8 cellular contexts compared by ENCODE assay signal in genomic region chr1:172531846-172532699, GRCh38. TPM values are rescaled to one million over a fixed set of nuclear protein-coding genes. Genes with fewer than 3 reads are reported as not detected.
DNase-seq lines count a peak whose midpoint lies in the region; ATAC-seq and TF ChIP-seq lines count a peak whose summit lies in the region.

No MANE protein-coding gene starts in this region.

- DNase-seq in DMS53 treated with DMSO at 0.1 percent for 48 hours (lab: John Stamatoyannopoulos, UW; ENCODE audit: unreplicated experiment) (peak; percentile 97), PC-3 (peak; percentile 100), fibroblast of lung (ENCODE audit: low read depth in 2 of 2) (peak; percentile 99)
- peak; percentile 98 for DNase-seq in Jurkat, Clone E6-1 (ENCODE audit: low read depth, low spot score)
- peak; percentile 86 to 90 for DNase-seq in activated T-cell treated with anti-CD3 and anti-CD28 coated beads, Interleukin-2, amount 50 U/mL, for 72 hours
- DNase-seq in naive thymus-derived CD4-positive, alpha-beta T cell: peak in 7 of 9 donors; percentile 77 to 98 (median 96)

- H3K4me3 Mint-ChIP-seq in activated T-cell treated with anti-CD3 and anti-CD28 coated beads, Interleukin-2, amount 50 U/mL, for 72 hours: peak overlapping the region; percentile 96 to 98
- H3K4me3 Mint-ChIP-seq in naive thymus-derived CD4-positive, alpha-beta T cell: peak overlapping the region; percentile 90 to 100 (median 98)
- peak overlapping the region; percentile 99 for H3K4me3 Mint-ChIP-seq in stimulated activated memory B cell treated with anti-CD40 and anti-IgM and Interleukin-4, amounts not matched to agents 10 μg/mL and 1 μg/mL and 100 μg/mL, for 72 hours

- H3K9ac ChIP-seq in PC-3 (ENCODE audit: low read length) (peak overlapping the region; percentile 60), fibroblast of lung (ENCODE audit: insufficient read depth, low read length) (peak overlapping the region; percentile 96)

- H3K4me1 ChIP-seq in PC-3 (ENCODE audit: insufficient read depth, low read length) (peaks cover 53% of the 10 kb centered on the region), fibroblast of lung (ENCODE audit: control insufficient read depth, extremely low read depth, insufficient read depth, low read length) (peaks cover 3% of the 10 kb centered on the region)
- peaks cover 30 to 34% of the 10 kb centered on the region in 2 donors for H3K4me1 ChIP-seq in naive thymus-derived CD4-positive, alpha-beta T cell (ENCODE audit: control insufficient read depth in 2 of 2, insufficient read depth in 2 of 2, low read length in 2 of 2)

- CTCF ChIA-PET in PC-3 (lab: Charles Lee): interaction anchor here (0.5 to 1.5 kb wide), 10 partner anchors 20 to 530 kb away, joined by 3 to 19 read pairs (median 5); no protein-coding TSS in a partner anchor
- CTCF ChIA-PET in naive thymus-derived CD4-positive, alpha-beta T cell (lab: Charles Lee): interaction anchor here (0.8 to 1.5 kb wide), 7 partner anchors 13 to 133 kb away, joined by 3 to 7 read pairs (median 4); no protein-coding TSS in a partner anchor

- peaks cover 0 to 5% of the 10 kb centered on the region in 2 donors for H3K36me3 Mint-ChIP-seq in activated T-cell treated with anti-CD3 and anti-CD28 coated beads, Interleukin-2, amount 50 U/mL, for 72 hours (ENCODE audit: insufficient read depth in 2 of 2)
- H3K36me3 Mint-ChIP-seq in naive thymus-derived CD4-positive, alpha-beta T cell: peaks cover 0 to 3% (median 0%) of the 10 kb centered on the region in 5 donors
- H3K36me3 Mint-ChIP-seq in stimulated activated memory B cell treated with anti-CD40 and anti-IgM and Interleukin-4, amounts not matched to agents 10 μg/mL and 1 μg/mL and 100 μg/mL, for 72 hours: no peaks in the 10 kb centered on the region

- peak overlapping the region; percentile 92 for H2AFZ ChIP-seq in PC-3 (ENCODE audit: low read length)
- H2AFZ ChIP-seq in fibroblast of lung (ENCODE audit: low read length): peak overlapping the region; percentile 100

- H3K36me3 ChIP-seq in PC-3 (ENCODE audit: low read depth, low read length): no peaks in the 10 kb centered on the region
- no peaks in the 10 kb centered on the region for H3K36me3 ChIP-seq in fibroblast of lung (ENCODE audit: control insufficient read depth, insufficient read depth, low read length)
- H3K36me3 ChIP-seq in naive thymus-derived CD4-positive, alpha-beta T cell (ENCODE audit: control insufficient read depth in 2 of 3, insufficient read depth in 3 of 3, low read length in 3 of 3): peaks cover 0 to 7% (median 0%) of the 10 kb centered on the region in 3 experiments

- no peaks in the 10 kb centered on the region for H3K9me2 ChIP-seq in PC-3 (replicated peaks; ENCODE audit: low read length)

- peaks cover 3% of the 10 kb centered on the region for H3F3A ChIP-seq in PC-3 (ENCODE audit: low read length, unreplicated experiment)

- H3K4me3 ChIP-seq in Jurkat, Clone E6-1 (ENCODE audit: low read length): peak overlapping the region; percentile 91
- H3K4me3 ChIP-seq in PC-3 (ENCODE audit: low read length) (peak overlapping the region; percentile 79), fibroblast of lung (replicated peaks in 1 of 4; ENCODE audit: control extremely low read depth in 1 of 4, insufficient read depth in 1 of 4, low read depth in 3 of 4, low read length in 4 of 4) (peak overlapping the region; percentile 82 to 99 (median 96))
- peak overlapping the region; percentile 98 for H3K4me3 ChIP-seq in naive thymus-derived CD4-positive, alpha-beta T cell (ENCODE audit: low read length)

- ATAC-seq in GM21717 (IDR thresholded peaks at IDR 0.05; ENCODE audit: unreplicated experiment) (peak; percentile 74), PC-3 (peak; percentile 65)
- ATAC-seq in activated T-cell treated with anti-CD3 and anti-CD28 coated beads, Interleukin-2, amount 50 U/mL, for 72 hours (replicated peaks in 1 of 2): peak; percentile 75 to 76
- peak; percentile 80 for ATAC-seq in naive thymus-derived CD4-positive, alpha-beta T cell
- ATAC-seq in stimulated activated memory B cell treated with anti-CD40 and anti-IgM and Interleukin-4, amounts not matched to agents 10 μg/mL and 1 μg/mL and 100 μg/mL, for 72 hours: peak; percentile 88

- H3K4me2 ChIP-seq in PC-3 (ENCODE audit: low read length) (peak overlapping the region; percentile 89), fibroblast of lung (ENCODE audit: extremely low read depth, insufficient read depth, low read length) (peak overlapping the region; percentile 97)

- TF ChIP-seq CTCF in PC-3 (conservative IDR thresholded peaks at IDR 0.05; ENCODE audit: low read depth, low read length): no peak
- TF ChIP-seq CTCF in fibroblast of lung (conservative IDR thresholded peaks at IDR 0.05 in 1 of 2, IDR thresholded peaks at IDR 0.05 in 1 of 2; ENCODE audit: low read depth in 1 of 2, low read length in 2 of 2): no peak

- H3K9me3 ChIP-seq in PC-3 (ENCODE audit: low read length) (no peaks in the 10 kb centered on the region), fibroblast of lung (ENCODE audit: control insufficient read depth, insufficient read depth, low read depth, low read length) (no peaks in the 10 kb centered on the region)
- H3K9me3 ChIP-seq in naive thymus-derived CD4-positive, alpha-beta T cell (ENCODE audit: control insufficient read depth in 2 of 3, low read length in 3 of 3): no peaks in the 10 kb centered on the region

- BruUV-seq in PC-3 (replicated peaks; lab: Mats Ljungman, UMichigan): TSS peak; percentile 87

- POLR2A ChIA-PET in PC-3 (lab: Charles Lee; ENCODE audit: unreplicated experiment): interaction anchor here (0.5 to 1.5 kb wide), 30 partner anchors 10 to 749 kb away, joined by 3 to 32 read pairs (median 3); partner anchors contain the start of gene PIGC
- POLR2A ChIA-PET in naive thymus-derived CD4-positive, alpha-beta T cell (lab: Charles Lee): interaction anchor here (0.5 to 1.9 kb wide), 25 partner anchors 9 to 1335 kb away, joined by 3 to 15 read pairs (median 4); partner anchors contain the start of genes DNM3, GAS5, METTL13 and PIGC

- H3K79me2 ChIP-seq in PC-3 (ENCODE audit: low read length): peaks cover 40% of the 10 kb centered on the region
- H3K79me2 ChIP-seq in fibroblast of lung (ENCODE audit: control insufficient read depth, insufficient read depth, low read length): peaks cover 40% of the 10 kb centered on the region

- H3K27me3 ChIP-seq in PC-3 (ENCODE audit: low read length) (no peaks in the 10 kb centered on the region), fibroblast of lung (ENCODE audit: control insufficient read depth, insufficient read depth, low read length) (no peaks in the 10 kb centered on the region)
- H3K27me3 ChIP-seq in naive thymus-derived CD4-positive, alpha-beta T cell (ENCODE audit: control insufficient read depth in 2 of 2, insufficient read depth in 2 of 2, low read length in 2 of 2): no peaks in the 10 kb centered on the region

- H3K9me3 Mint-ChIP-seq in activated T-cell treated with anti-CD3 and anti-CD28 coated beads, Interleukin-2, amount 50 U/mL, for 72 hours: no peaks in the 10 kb centered on the region
- peaks cover 0 to 1% (median 0%) of the 10 kb centered on the region in 11 donors for H3K9me3 Mint-ChIP-seq in naive thymus-derived CD4-positive, alpha-beta T cell
- H3K9me3 Mint-ChIP-seq in stimulated activated memory B cell treated with anti-CD40 and anti-IgM and Interleukin-4, amounts not matched to agents 10 μg/mL and 1 μg/mL and 100 μg/mL, for 72 hours: no peaks in the 10 kb centered on the region

- peaks cover 43% of the 10 kb centered on the region for H3K4me1 Mint-ChIP-seq in activated T-cell treated with anti-CD3 and anti-CD28 coated beads, Interleukin-2, amount 50 U/mL, for 72 hours (ENCODE audit: low read depth)
- H3K4me1 Mint-ChIP-seq in naive thymus-derived CD4-positive, alpha-beta T cell: peaks cover 28 to 54% (median 44%) of the 10 kb centered on the region in 7 donors
- peaks cover 37% of the 10 kb centered on the region for H3K4me1 Mint-ChIP-seq in stimulated activated memory B cell treated with anti-CD40 and anti-IgM and Interleukin-4, amounts not matched to agents 10 μg/mL and 1 μg/mL and 100 μg/mL, for 72 hours

- intact Hi-C loops in PC-3 (cut with micrococcal nuclease): loop anchor here (1.0 to 10.0 kb wide), 9 partner anchors 19 to 751 kb away; partner anchors contain the start of genes METTL13 and PIGC
- intact Hi-C loops in naive thymus-derived CD4-positive, alpha-beta T cell (cut with micrococcal nuclease): loop anchor here (1.0 to 5.0 kb wide), 24 partner anchors 65 to 2000 kb away; partner anchors contain the start of genes METTL13 (in 2 of the 2), PRRC2C (in 2 of the 2), RC3H1 (in 2 of the 2) and VAMP4 (in 2 of the 2)

- H3K27ac ChIP-seq in PC-3 (ENCODE audit: low read length) (peak overlapping the region; percentile 39), fibroblast of lung (ENCODE audit: insufficient read depth, low read length) (peak overlapping the region; percentile 97)
- H3K27ac ChIP-seq in naive thymus-derived CD4-positive, alpha-beta T cell (ENCODE audit: low read depth, low read length): peak overlapping the region; percentile 99

- no peaks in the 10 kb centered on the region for H3K27me3 Mint-ChIP-seq in activated T-cell treated with anti-CD3 and anti-CD28 coated beads, Interleukin-2, amount 50 U/mL, for 72 hours (ENCODE audit: low read depth)
- peaks cover 0 to 23% (median 4%) of the 10 kb centered on the region in 5 donors for H3K27me3 Mint-ChIP-seq in naive thymus-derived CD4-positive, alpha-beta T cell
- H3K27me3 Mint-ChIP-seq in stimulated activated memory B cell treated with anti-CD40 and anti-IgM and Interleukin-4, amounts not matched to agents 10 μg/mL and 1 μg/mL and 100 μg/mL, for 72 hours: no peaks in the 10 kb centered on the region

- peak overlapping the region; percentile 99 for H3K27ac Mint-ChIP-seq in activated T-cell treated with anti-CD3 and anti-CD28 coated beads, Interleukin-2, amount 50 U/mL, for 72 hours
- peak overlapping the region; percentile 99 to 100 (median 100) for H3K27ac Mint-ChIP-seq in naive thymus-derived CD4-positive, alpha-beta T cell
- H3K27ac Mint-ChIP-seq in stimulated activated memory B cell treated with anti-CD40 and anti-IgM and Interleukin-4, amounts not matched to agents 10 μg/mL and 1 μg/mL and 100 μg/mL, for 72 hours: peak overlapping the region; percentile 96

- H4K20me1 ChIP-seq in PC-3 (ENCODE audit: low read length): peaks cover 37% of the 10 kb centered on the region
- no peaks in the 10 kb centered on the region for H4K20me1 ChIP-seq in fibroblast of lung (ENCODE audit: control insufficient read depth, extremely low read depth, insufficient read depth, low read length)

RNA-seq across cellular contexts. Expression of gene SUCO, which starts 0.9 kb away (rescaled TPM):
- polyA plus RNA-seq in Jurkat, Clone E6-1 (2012; ENCODE audit: insufficient read depth, insufficient read length): 10.3 TPM
- 72.0 and 81.3 TPM in 2 replicates for total RNA-seq in PC-3 (2014; rRNA removed)
- total RNA-seq in activated T-cell treated with anti-CD3 and anti-CD28 coated beads, Interleukin-2, amount 50 U/mL, for 72 hours: 10 to 100 TPM; 27.6 to 31.3 TPM
- total RNA-seq in fibroblast of lung: 22.6 and 25.8 TPM in 2 replicates
- 17.1 and 20.4 TPM in 2 replicates for polyA plus RNA-seq in fibroblast of lung
- 12.4 and 16.3 TPM in 2 replicates for polyA plus RNA-seq in fibroblast of lung (2012)
- polyA minus RNA-seq in fibroblast of lung (ENCODE audit: low replicate concordance): 3.0 and 3.4 TPM in 2 replicates
- 10 to 100 TPM; 52.0 to 95.0 (median 77.0) TPM for total RNA-seq in naive thymus-derived CD4-positive, alpha-beta T cell
- polyA plus RNA-seq in naive thymus-derived CD4-positive, alpha-beta T cell: 10 to 100 TPM; 13.6 to 15.3 TPM

Comparison
In these comparisons a context has a peak if more than half of its experiments do, and no peak if none do; other contexts are left out.
1. Peak in every context shown above with its lines: DNase-seq, ATAC-seq, H3K4me3 ChIP-seq and H3K27ac ChIP-seq.
2. H3K27ac ChIP-seq: peak in every context shown above with its lines; median percentile 99 in naive thymus-derived CD4-positive, alpha-beta T cell; 97 in fibroblast of lung; 39 in PC-3.